Comparison of ENCODE assay signal across 1 cellular context in genomic region chr14:105030836-105031396, GRCh38.
TF ChIP-seq lines count a peak whose summit lies in the region.

No MANE protein-coding gene starts in this region.

TF ChIP-seq in H1, 55 proteins besides CTCF, POLR2A, EP300 and RAD21:
- TF ChIP-seq BCL11A (IDR thresholded peaks at IDR 0.05; ENCODE audit: low read depth in 2 of 2, low read length in 2 of 2) (no peak), TAF7 (optimal IDR thresholded peaks at IDR 0.05; ENCODE audit: borderline replicate concordance, low read depth, low read length) (no peak), FOSL1 (IDR thresholded peaks at IDR 0.05; ENCODE audit: insufficient read depth, low read depth, low read length) (no peak), SIX5 (IDR thresholded peaks at IDR 0.05; ENCODE audit: low read depth, low read length) (no peak), RNF2 (IDR thresholded peaks at IDR 0.05; ENCODE audit: borderline replicate concordance, low read depth, low read length, missing control alignments, poor library complexity, severe bottlenecking) (no peak), RXRA (IDR thresholded peaks at IDR 0.05; ENCODE audit: insufficient read depth, low read depth, low read length) (no peak), ASH2L (IDR thresholded peaks at IDR 0.05; ENCODE audit: low read length) (no peak), SP1 (IDR thresholded peaks at IDR 0.05; ENCODE audit: low read depth, low read length) (no peak), BRCA1 (IDR thresholded peaks at IDR 0.05; ENCODE audit: low read depth, low read length) (no peak), CBX5 (IDR thresholded peaks at IDR 0.05; ENCODE audit: low read depth, low read length) (no peak)
